Comparison of ENCODE assay signal across 18 cellular contexts in the genomic region with DNA sequence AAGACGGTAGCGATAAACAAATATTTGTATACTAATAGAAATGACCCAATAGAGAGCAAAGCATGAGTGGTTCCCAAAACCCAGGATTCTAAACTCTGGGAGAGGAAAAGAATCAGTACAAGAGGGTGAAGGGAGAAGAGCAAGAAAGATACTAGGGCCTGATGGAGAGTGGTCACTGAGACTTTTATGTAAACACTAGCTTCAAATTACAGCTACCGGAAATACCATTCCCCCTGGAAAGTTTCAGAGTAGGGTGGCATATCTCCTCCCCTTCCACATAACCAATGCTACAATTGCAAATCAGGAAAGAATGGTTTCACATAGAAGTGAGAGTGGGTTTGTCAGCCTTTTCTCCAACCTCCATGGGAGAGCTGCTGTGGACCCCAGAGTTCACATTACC.
DNase-seq lines count a peak whose midpoint lies in the region; ATAC-seq and TF ChIP-seq lines count a peak whose summit lies in the region.
"Had no signal": no experiment of that assay in that cellular context is flagged by ENCODE, and none has a peak within 500 bp of the region (broad histone marks: within the 10 kb centered on the region; RNA-seq: fewer than 3 reads in every experiment).

No MANE protein-coding gene starts in this region.

- DNase-seq in A673 (ENCODE audit: low spot score) (peak; percentile 90), H4 (ENCODE audit: low spot score) (peak; percentile 34), RPMI7951 (ENCODE audit: low read depth) (peak; percentile 57), foreskin melanocyte (peak; percentile 7), WERI-Rb-1 (no peak), NCI-H2029 (lab: John Stamatoyannopoulos, UW) (no peak), NCI-H187 treated with DMSO at 0.1 percent for 48 hours (lab: John Stamatoyannopoulos, UW) (no peak)
- DNase-seq: activated CD4-positive, alpha-beta T cell treated with anti-CD3 and anti-CD28 coated beads for 48 hours; caudate nucleus; effector memory CD8-positive, alpha-beta T cell; NCI-H187; NK-92 treated with Interleukin-12 subunit alpha and Interleukin-12 subunit beta, amount 100 ng/mL, for 24 hours; nucleus accumbens; SHP77 treated with DMSO at 0.1 percent for 48 hours; stimulated activated naive B cell treated with anti-CD40 and anti-IgM and Interleukin-4, amounts not matched to agents 10 μg/mL and 1 μg/mL and 100 μg/mL, for 72 hours; T1000 had no signal

- CTCF ChIA-PET in A673 (lab: Charles Lee), result interaction anchor here (2.7 kb wide), 1 partner anchor 384 kb away, joined by 10 read pairs; no protein-coding TSS in a partner anchor

- intact Hi-C loops in A673 (cut with micrococcal nuclease; ENCODE audit: unreplicated experiment), result loop anchor here (5.0 kb wide), 2 partner anchors 105 to 385 kb away; no protein-coding TSS in a partner anchor

- H3K27ac ChIP-seq in A673 (ENCODE audit: low read depth, low read length, poor library complexity, severe bottlenecking), result peak overlapping the region; percentile 78
- H3K27ac ChIP-seq in WERI-Rb-1, result no peak overlapping the region

- peaks cover 26% of the 10 kb centered on the region for H3K4me1 ChIP-seq in A673 (ENCODE audit: insufficient read depth, low read length, poor library complexity, severe bottlenecking)

- TF ChIP-seq CTCF in A673 (conservative IDR thresholded peaks at IDR 0.05; ENCODE audit: low read depth, low read length) (no peak), WERI-Rb-1 (IDR thresholded peaks at IDR 0.05; ENCODE audit: low read depth, low read length) (no peak)

- POLR2A ChIA-PET in A673 (lab: Charles Lee; ENCODE audit: low non-redundant PET), result interaction anchor here (0.7 kb wide), 1 partner anchor 102 kb away, joined by 4 read pairs; no protein-coding TSS in a partner anchor

- H3K27me3 ChIP-seq in A673 (replicated peaks; ENCODE audit: insufficient read depth, low read depth, low read length, poor library complexity) (no peaks in the 10 kb centered on the region), WERI-Rb-1 (ENCODE audit: insufficient read depth, low read depth, severe bottlenecking) (no peaks in the 10 kb centered on the region)

- H3K36me3 ChIP-seq in A673 (ENCODE audit: insufficient read depth, low read length, poor library complexity, severe bottlenecking) (no peaks in the 10 kb centered on the region), WERI-Rb-1 (no peaks in the 10 kb centered on the region)

- H3K4me3 ChIP-seq in A673 (ENCODE audit: low read depth, low read length, poor library complexity, severe bottlenecking) (no peak overlapping the region), WERI-Rb-1 (ENCODE audit: low read depth, low read length) (no peak overlapping the region)

- no peaks in the 10 kb centered on the region for H3K9me3 ChIP-seq in A673 (ENCODE audit: low read depth, low read length, poor library complexity, severe bottlenecking)
- H3K9me3 ChIP-seq in WERI-Rb-1 (ENCODE audit: severe bottlenecking), result no peaks in the 10 kb centered on the region

- BruUV-seq in A673 (replicated peaks; lab: Mats Ljungman, UMichigan), result no TSS peak

- ATAC-seq in GM21381 (IDR thresholded peaks at IDR 0.05; ENCODE audit: unreplicated experiment), result no peak
- ATAC-seq: activated naive CD4-positive, alpha-beta T cell treated with anti-CD3 and anti-CD28 coated beads, Interleukin-2, amount 50 U/mL, for 72 hours; effector memory CD8-positive, alpha-beta T cell; stimulated activated naive B cell treated with anti-CD40 and anti-IgM and Interleukin-4, amounts not matched to agents 10 μg/mL and 1 μg/mL and 100 μg/mL, for 72 hours had no signal

Comparison
In these comparisons a context has a peak if more than half of its experiments do, and no peak if none do; other contexts are left out.
1. DNase-seq: peak in A673 (single experiment), H4 (single experiment), RPMI7951 (single experiment) and foreskin melanocyte (single experiment); none in WERI-Rb-1 (single experiment), NCI-H2029 (single experiment) and NCI-H187 treated with DMSO at 0.1 percent for 48 hours (single experiment).